ENCODE assay signal across 1 cellular context in genomic region chr15:90834626-90835025, GRCh38.
TF ChIP-seq lines count a peak whose summit lies in the region.

No MANE protein-coding gene starts in this region.

TF ChIP-seq in K562, 482 proteins besides CTCF, POLR2A, EP300 and RAD21 (continues in another document):
- TF ChIP-seq CLOCK (CRISPR knock-in tag; IDR thresholded peaks at IDR 0.05; ENCODE audit: borderline replicate concordance) (no peak), ZNF707 (CRISPR knock-in tag; conservative IDR thresholded peaks at IDR 0.05) (no peak), TEAD4 (IDR thresholded peaks at IDR 0.05; ENCODE audit: low read length) (0 out of 2 replicates have a peak, but pooled peaks have one; percentile 14), TEAD4 (CRISPR knock-in tag; IDR thresholded peaks at IDR 0.05; ENCODE audit: borderline replicate concordance) (no peak), FOXP1 (CRISPR knock-in tag; IDR thresholded peaks at IDR 0.05) (no peak), NR2F6 (CRISPR knock-in tag; IDR thresholded peaks at IDR 0.05) (no peak), HNRNPUL1 (IDR thresholded peaks at IDR 0.05; ENCODE audit: low read length) (no peak), RBM17 (IDR thresholded peaks at IDR 0.05; ENCODE audit: borderline replicate concordance, low read depth, low read length) (no peak), KAT7 (CRISPR knock-in tag; IDR thresholded peaks at IDR 0.05; ENCODE audit: borderline replicate concordance) (no peak), ELF2 (CRISPR knock-in tag; IDR thresholded peaks at IDR 0.05) (no peak), CC2D1A (IDR thresholded peaks at IDR 0.05) (no peak), ZNF740 (CRISPR knock-in tag; IDR thresholded peaks at IDR 0.05) (no peak), ZNF740 (tag; IDR thresholded peaks at IDR 0.05) (no peak), MCM7 (IDR thresholded peaks at IDR 0.05) (no peak), ZNF146 (CRISPR knock-in tag; IDR thresholded peaks at IDR 0.05; ENCODE audit: unreplicated experiment) (no peak), JUND (IDR thresholded peaks at IDR 0.05; ENCODE audit: borderline replicate concordance, low read depth, low read length) (no peak; the same call in 1 of the 2 replicates), JUND (tag; IDR thresholded peaks at IDR 0.05; ENCODE audit: borderline replicate concordance, low read depth, low read length) (peak; percentile 33; the same call in 1 of the 3 replicates), MEF2A (IDR thresholded peaks at IDR 0.05; ENCODE audit: control insufficient read depth, low read depth, low read length) (no peak), NFXL1 (CRISPR knock-in tag; IDR thresholded peaks at IDR 0.05) (no peak), CTBP1 (IDR thresholded peaks at IDR 0.05; ENCODE audit: borderline replicate concordance) (0 out of 2 replicates have a peak, but pooled peaks have one; percentile 23), ARID1B (IDR thresholded peaks at IDR 0.05) (peak; percentile 48; the same call in 1 of the 2 replicates), ZEB2 (IDR thresholded peaks at IDR 0.05) (peak; percentile 29; the same call in 1 of the 2 replicates), PRMT5 (CRISPR knock-in tag; IDR thresholded peaks at IDR 0.05) (no peak), TCF3 (CRISPR knock-in tag; IDR thresholded peaks at IDR 0.05) (0 out of 2 replicates have a peak, but pooled peaks have one; percentile 9), CBX3 (IDR thresholded peaks at IDR 0.05; ENCODE audit: borderline replicate concordance in 1 of 2, low read length in 2 of 2) (no peak), ZNF696 (CRISPR knock-in tag; conservative IDR thresholded peaks at IDR 0.05) (no peak), SMARCA4 (IDR thresholded peaks at IDR 0.05) (0 out of 2 replicates have a peak, but pooled peaks have one; percentile 22), NUFIP1 (IDR thresholded peaks at IDR 0.05; ENCODE audit: partially characterized antibody) (no peak), U2AF2 (optimal IDR thresholded peaks at IDR 0.05; ENCODE audit: low read depth, low read length) (no peak), POLR2AphosphoS5 (IDR thresholded peaks at IDR 0.05; ENCODE audit: control insufficient read depth, insufficient read depth, low read depth, low read length) (no peak), ZNF785 (CRISPR knock-in tag; IDR thresholded peaks at IDR 0.05) (no peak), SOX6 (IDR thresholded peaks at IDR 0.05) (peak; percentile 45; the same call in 1 of the 2 replicates), TGIF2 (CRISPR knock-in tag; IDR thresholded peaks at IDR 0.05) (no peak), BDP1 (IDR thresholded peaks at IDR 0.05; ENCODE audit: insufficient read depth, insufficient read length) (no peak), MEF2D (tag; conservative IDR thresholded peaks at IDR 0.05; ENCODE audit: low read depth) (0 out of 2 replicates have a peak, but pooled peaks have one; percentile 2), NR4A1 (CRISPR knock-in tag; IDR thresholded peaks at IDR 0.05) (no peak), NR4A1 (tag; IDR thresholded peaks at IDR 0.05) (0 out of 2 replicates have a peak, but pooled peaks have one; percentile 7), NFE2L1 (tag; IDR thresholded peaks at IDR 0.05; ENCODE audit: borderline replicate concordance, low read depth) (no peak), HCFC1 (IDR thresholded peaks at IDR 0.05; ENCODE audit: low read depth, low read length) (no peak), XRCC3 (IDR thresholded peaks at IDR 0.05) (no peak), RBM15 (IDR thresholded peaks at IDR 0.05; ENCODE audit: insufficient read depth, low read length) (no peak), POLR3A (IDR thresholded peaks at IDR 0.05; ENCODE audit: borderline replicate concordance, extremely low read depth, insufficient read depth, insufficient read length) (no peak), CCAR2 (IDR thresholded peaks at IDR 0.05; ENCODE audit: low read depth, low read length) (no peak), ZNF57 (CRISPR knock-in tag; IDR thresholded peaks at IDR 0.05) (no peak), SREBF2 (CRISPR knock-in tag; IDR thresholded peaks at IDR 0.05) (no peak), BMI1 (IDR thresholded peaks at IDR 0.05; ENCODE audit: low read length) (no peak)
- TF ChIP-seq, protein P1, sequence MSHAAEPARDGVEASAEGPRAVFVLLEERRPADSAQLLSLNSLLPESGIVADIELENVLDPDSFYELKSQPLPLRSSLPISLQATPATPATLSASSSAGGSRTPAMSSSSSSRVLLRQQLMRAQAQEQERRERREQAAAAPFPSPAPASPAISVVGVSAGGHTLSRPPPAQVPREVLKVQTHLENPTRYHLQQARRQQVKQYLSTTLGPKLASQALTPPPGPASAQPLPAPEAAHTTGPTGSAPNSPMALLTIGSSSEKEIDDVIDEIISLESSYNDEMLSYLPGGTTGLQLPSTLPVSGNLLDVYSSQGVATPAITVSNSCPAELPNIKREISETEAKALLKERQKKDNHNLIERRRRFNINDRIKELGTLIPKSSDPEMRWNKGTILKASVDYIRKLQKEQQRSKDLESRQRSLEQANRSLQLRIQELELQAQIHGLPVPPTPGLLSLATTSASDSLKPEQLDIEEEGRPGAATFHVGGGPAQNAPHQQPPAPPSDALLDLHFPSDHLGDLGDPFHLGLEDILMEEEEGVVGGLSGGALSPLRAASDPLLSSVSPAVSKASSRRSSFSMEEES (CRISPR knock-in tag; IDR thresholded peaks at IDR 0.05): no peak
- TF ChIP-seq, protein P2, sequence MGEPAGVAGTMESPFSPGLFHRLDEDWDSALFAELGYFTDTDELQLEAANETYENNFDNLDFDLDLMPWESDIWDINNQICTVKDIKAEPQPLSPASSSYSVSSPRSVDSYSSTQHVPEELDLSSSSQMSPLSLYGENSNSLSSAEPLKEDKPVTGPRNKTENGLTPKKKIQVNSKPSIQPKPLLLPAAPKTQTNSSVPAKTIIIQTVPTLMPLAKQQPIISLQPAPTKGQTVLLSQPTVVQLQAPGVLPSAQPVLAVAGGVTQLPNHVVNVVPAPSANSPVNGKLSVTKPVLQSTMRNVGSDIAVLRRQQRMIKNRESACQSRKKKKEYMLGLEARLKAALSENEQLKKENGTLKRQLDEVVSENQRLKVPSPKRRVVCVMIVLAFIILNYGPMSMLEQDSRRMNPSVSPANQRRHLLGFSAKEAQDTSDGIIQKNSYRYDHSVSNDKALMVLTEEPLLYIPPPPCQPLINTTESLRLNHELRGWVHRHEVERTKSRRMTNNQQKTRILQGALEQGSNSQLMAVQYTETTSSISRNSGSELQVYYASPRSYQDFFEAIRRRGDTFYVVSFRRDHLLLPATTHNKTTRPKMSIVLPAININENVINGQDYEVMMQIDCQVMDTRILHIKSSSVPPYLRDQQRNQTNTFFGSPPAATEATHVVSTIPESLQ (CRISPR knock-in tag; IDR thresholded peaks at IDR 0.05): 0 out of 2 replicates have a peak, but pooled peaks have one; percentile 68
- TF ChIP-seq, protein P3, sequence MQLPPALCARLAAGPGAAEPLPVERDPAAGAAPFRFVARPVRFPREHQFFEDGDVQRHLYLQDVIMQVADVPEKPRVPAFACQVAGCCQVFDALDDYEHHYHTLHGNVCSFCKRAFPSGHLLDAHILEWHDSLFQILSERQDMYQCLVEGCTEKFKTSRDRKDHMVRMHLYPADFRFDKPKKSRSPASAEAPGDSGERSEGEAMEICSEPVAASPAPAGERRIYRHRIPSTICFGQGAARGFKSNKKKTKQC (CRISPR knock-in tag; IDR thresholded peaks at IDR 0.05): no peak
- TF ChIP-seq, protein P4, sequence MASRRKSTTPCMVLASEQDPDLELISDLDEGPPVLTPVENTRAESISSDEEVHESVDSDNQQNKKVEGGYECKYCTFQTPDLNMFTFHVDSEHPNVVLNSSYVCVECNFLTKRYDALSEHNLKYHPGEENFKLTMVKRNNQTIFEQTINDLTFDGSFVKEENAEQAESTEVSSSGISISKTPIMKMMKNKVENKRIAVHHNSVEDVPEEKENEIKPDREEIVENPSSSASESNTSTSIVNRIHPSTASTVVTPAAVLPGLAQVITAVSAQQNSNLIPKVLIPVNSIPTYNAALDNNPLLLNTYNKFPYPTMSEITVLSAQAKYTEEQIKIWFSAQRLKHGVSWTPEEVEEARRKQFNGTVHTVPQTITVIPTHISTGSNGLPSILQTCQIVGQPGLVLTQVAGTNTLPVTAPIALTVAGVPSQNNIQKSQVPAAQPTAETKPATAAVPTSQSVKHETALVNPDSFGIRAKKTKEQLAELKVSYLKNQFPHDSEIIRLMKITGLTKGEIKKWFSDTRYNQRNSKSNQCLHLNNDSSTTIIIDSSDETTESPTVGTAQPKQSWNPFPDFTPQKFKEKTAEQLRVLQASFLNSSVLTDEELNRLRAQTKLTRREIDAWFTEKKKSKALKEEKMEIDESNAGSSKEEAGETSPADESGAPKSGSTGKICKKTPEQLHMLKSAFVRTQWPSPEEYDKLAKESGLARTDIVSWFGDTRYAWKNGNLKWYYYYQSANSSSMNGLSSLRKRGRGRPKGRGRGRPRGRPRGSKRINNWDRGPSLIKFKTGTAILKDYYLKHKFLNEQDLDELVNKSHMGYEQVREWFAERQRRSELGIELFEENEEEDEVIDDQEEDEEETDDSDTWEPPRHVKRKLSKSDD (conservative IDR thresholded peaks at IDR 0.05; ENCODE audit: low read length): no peak
- TF ChIP-seq, protein P5, sequence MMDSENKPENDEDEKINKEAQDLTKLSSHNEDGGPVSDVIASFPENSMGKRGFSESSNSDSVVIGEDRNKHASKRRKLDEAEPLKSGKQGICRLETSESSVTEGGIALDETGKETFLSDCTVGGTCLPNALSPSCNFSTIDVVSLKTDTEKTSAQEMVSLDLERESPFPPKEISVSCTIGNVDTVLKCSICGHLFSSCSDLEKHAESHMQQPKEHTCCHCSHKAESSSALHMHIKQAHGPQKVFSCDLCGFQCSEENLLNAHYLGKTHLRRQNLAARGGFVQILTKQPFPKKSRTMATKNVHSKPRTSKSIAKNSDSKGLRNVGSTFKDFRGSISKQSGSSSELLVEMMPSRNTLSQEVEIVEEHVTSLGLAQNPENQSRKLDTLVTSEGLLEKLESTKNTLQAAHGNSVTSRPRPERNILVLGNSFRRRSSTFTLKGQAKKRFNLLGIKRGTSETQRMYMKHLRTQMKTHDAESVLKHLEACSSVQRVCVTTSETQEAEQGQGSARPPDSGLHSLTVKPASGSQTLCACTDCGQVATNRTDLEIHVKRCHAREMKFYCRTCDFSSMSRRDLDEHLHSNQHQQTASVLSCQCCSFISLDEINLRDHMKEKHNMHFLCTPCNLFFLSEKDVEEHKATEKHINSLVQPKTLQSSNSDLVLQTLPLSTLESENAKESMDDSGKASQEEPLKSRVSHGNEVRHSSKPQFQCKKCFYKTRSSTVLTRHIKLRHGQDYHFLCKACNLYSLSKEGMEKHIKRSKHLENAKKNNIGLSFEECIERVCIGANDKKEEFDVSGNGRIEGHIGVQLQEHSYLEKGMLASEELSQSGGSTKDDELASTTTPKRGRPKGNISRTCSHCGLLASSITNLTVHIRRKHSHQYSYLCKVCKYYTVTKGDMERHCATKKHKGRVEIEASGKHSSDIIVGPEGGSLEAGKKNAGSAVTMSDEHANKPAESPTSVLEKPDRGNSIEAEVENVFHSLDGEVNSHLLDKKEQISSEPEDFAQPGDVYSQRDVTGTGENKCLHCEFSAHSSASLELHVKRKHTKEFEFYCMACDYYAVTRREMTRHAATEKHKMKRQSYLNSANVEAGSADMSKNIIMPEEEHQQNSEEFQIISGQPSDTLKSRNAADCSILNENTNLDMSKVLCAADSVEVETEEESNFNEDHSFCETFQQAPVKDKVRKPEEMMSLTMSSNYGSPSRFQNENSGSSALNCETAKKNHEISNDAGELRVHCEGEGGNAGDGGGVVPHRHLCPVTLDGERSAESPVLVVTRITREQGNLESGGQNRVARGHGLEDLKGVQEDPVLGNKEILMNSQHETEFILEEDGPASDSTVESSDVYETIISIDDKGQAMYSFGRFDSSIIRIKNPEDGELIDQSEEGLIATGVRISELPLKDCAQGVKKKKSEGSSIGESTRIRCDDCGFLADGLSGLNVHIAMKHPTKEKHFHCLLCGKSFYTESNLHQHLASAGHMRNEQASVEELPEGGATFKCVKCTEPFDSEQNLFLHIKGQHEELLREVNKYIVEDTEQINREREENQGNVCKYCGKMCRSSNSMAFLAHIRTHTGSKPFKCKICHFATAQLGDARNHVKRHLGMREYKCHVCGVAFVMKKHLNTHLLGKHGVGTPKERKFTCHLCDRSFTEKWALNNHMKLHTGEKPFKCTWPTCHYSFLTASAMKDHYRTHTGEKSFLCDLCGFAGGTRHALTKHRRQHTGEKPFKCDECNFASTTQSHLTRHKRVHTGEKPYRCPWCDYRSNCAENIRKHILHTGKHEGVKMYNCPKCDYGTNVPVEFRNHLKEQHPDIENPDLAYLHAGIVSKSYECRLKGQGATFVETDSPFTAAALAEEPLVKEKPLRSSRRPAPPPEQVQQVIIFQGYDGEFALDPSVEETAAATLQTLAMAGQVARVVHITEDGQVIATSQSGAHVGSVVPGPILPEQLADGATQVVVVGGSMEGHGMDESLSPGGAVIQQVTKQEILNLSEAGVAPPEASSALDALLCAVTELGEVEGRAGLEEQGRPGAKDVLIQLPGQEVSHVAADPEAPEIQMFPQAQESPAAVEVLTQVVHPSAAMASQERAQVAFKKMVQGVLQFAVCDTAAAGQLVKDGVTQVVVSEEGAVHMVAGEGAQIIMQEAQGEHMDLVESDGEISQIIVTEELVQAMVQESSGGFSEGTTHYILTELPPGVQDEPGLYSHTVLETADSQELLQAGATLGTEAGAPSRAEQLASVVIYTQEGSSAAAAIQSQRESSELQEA (IDR thresholded peaks at IDR 0.05; ENCODE audit: low read depth): no peak
